In genomic region chr4:27318740-27319139, GRCh38 we compare ENCODE assay signal across 8 cellular contexts.
DNase-seq lines count a peak whose midpoint lies in the region; ATAC-seq and TF ChIP-seq lines count a peak whose summit lies in the region.

No MANE protein-coding gene starts in this region.

- H3K27ac ChIP-seq in breast epithelium (no peak overlapping the region), ascending aorta (no peak overlapping the region), liver (ENCODE audit: low read depth in 1 of 2, low read length in 2 of 2) (no peak overlapping the region)

- H3K4me1 ChIP-seq in breast epithelium (no peaks in the 10 kb centered on the region), ascending aorta (peaks cover 0 to 6% of the 10 kb centered on the region in 2 donors), liver (ENCODE audit: control insufficient read depth in 4 of 4, insufficient read depth in 4 of 4, low read length in 3 of 4) (no peaks in the 10 kb centered on the region)

- H3K9me3 ChIP-seq in breast epithelium = no peaks in the 10 kb centered on the region
- no peaks in the 10 kb centered on the region for H3K9me3 ChIP-seq in ascending aorta
- H3K9me3 ChIP-seq in liver (ENCODE audit: control insufficient read depth in 4 of 4, low read length in 3 of 4) = no peaks in the 10 kb centered on the region

- intact Hi-C loops in MCF 10A (cut with micrococcal nuclease) (loop anchor here (1.0 to 5.0 kb wide), 3 partner anchors 142 to 270 kb away; no protein-coding TSS in a partner anchor), breast epithelium (cut with DNase I; ENCODE audit: low total_unique reads) (no loop called here), ascending aorta (cut with DNase I) (loop anchor here (1.0 to 10.0 kb wide), 2 partner anchors 142 to 274 kb away; no protein-coding TSS in a partner anchor)

- H3K9me3 Mint-ChIP-seq in MCF 10A (ENCODE audit: unreplicated experiment) = no peaks in the 10 kb centered on the region

- H3K4me1 Mint-ChIP-seq in MCF 10A (ENCODE audit: insufficient read depth, unreplicated experiment) = no peaks in the 10 kb centered on the region

- WGBS in liver = 14% methylated on average over 6 of the region's 6 CpGs

- DNase-seq in MCF 10A (ENCODE audit: unreplicated experiment) (peak; percentile 40), breast epithelium (ENCODE audit: low spot score in 2 of 2) (no peak), LHCN-M2 (ENCODE audit: low read depth) (peak; percentile 44), ascending aorta (ENCODE audit: low spot score in 2 of 2) (peak in 1 of 2 donors; percentile 71)
- no peak for DNase-seq in central memory CD4-positive, alpha-beta T cell
- no peak for DNase-seq in NK-92 treated with Interleukin-12 subunit alpha and Interleukin-12 subunit beta, amount 100 ng/mL, for 24 hours (lab: John Stamatoyannopoulos, UW)

- POLR2A ChIA-PET in MCF 10A (lab: Yijun Ruan, JAX) = no interaction called here

- no TSS peak for BruUV-seq in MCF 10A (replicated peaks; lab: Mats Ljungman, UMichigan)

- TF ChIP-seq RAD21 in liver (IDR thresholded peaks at IDR 0.05) = peak; percentile 42 to 48

- H3K27ac Mint-ChIP-seq in MCF 10A (ENCODE audit: low read depth, unreplicated experiment) = no peak overlapping the region

- no peak for TF ChIP-seq POLR2A in breast epithelium (IDR thresholded peaks at IDR 0.05)

- H3K4me3 ChIP-seq in breast epithelium (no peak overlapping the region), ascending aorta (no peak overlapping the region), liver (ENCODE audit: low read depth in 1 of 3, low read length in 3 of 3) (no peak overlapping the region)

- ATAC-seq in HG02973 (IDR thresholded peaks at IDR 0.05; ENCODE audit: unreplicated experiment) = no peak

- H3K4me3 Mint-ChIP-seq in MCF 10A (ENCODE audit: unreplicated experiment) = no peak overlapping the region

- no peak overlapping the region for H3K9ac ChIP-seq in liver (ENCODE audit: low read depth in 1 of 2, low read length in 2 of 2)

- H3K27me3 Mint-ChIP-seq in MCF 10A (ENCODE audit: insufficient read depth, unreplicated experiment) = no peaks in the 10 kb centered on the region

- no peaks in the 10 kb centered on the region for H3K27me3 ChIP-seq in breast epithelium
- H3K27me3 ChIP-seq in ascending aorta = no peaks in the 10 kb centered on the region
- no peaks in the 10 kb centered on the region for H3K27me3 ChIP-seq in liver (ENCODE audit: control insufficient read depth in 4 of 4, insufficient read depth in 4 of 4, low read length in 3 of 4)

- peak; percentile 35 for TF ChIP-seq CTCF in MCF 10A (IDR thresholded peaks at IDR 0.05; ENCODE audit: unreplicated experiment)
- TF ChIP-seq CTCF in breast epithelium (IDR thresholded peaks at IDR 0.05) = no peak
- TF ChIP-seq CTCF in ascending aorta (IDR thresholded peaks at IDR 0.05) = peak; percentile 34 to 53 (median 42)
- TF ChIP-seq CTCF in liver (IDR thresholded peaks at IDR 0.05; ENCODE audit: low read depth, low read length, missing input control) = peak; percentile 20

- no peaks in the 10 kb centered on the region for H3K36me3 Mint-ChIP-seq in MCF 10A (ENCODE audit: insufficient read depth, unreplicated experiment)

- no peaks in the 10 kb centered on the region for H3K36me3 ChIP-seq in breast epithelium
- no peaks in the 10 kb centered on the region for H3K36me3 ChIP-seq in ascending aorta
- H3K36me3 ChIP-seq in liver (ENCODE audit: control insufficient read depth in 4 of 4, insufficient read depth in 3 of 4, low read depth in 1 of 4, low read length in 3 of 4) = no peaks in the 10 kb centered on the region

- CTCF ChIA-PET in MCF 10A (lab: Yijun Ruan, JAX) = interaction anchor here (0.6 to 1.1 kb wide), 2 partner anchors 174 to 333 kb away, joined by 3 read pairs; no protein-coding TSS in a partner anchor

TF ChIP-seq in liver, 16 proteins besides CTCF, POLR2A, EP300 and RAD21:
- TF ChIP-seq FOXA1 (IDR thresholded peaks at IDR 0.05) = no peak
- TF ChIP-seq ZBTB33 (IDR thresholded peaks at IDR 0.05) = no peak
- no peak for TF ChIP-seq FOXA2 (IDR thresholded peaks at IDR 0.05)
- no peak for TF ChIP-seq YY1 (IDR thresholded peaks at IDR 0.05)
- TF ChIP-seq RXRA (IDR thresholded peaks at IDR 0.05) = no peak
- TF ChIP-seq MAX (IDR thresholded peaks at IDR 0.05) = no peak
TF ChIP-seq in liver: peak in this region for 0.

Comparison
In these comparisons a context has a peak if more than half of its experiments do, and no peak if none do; other contexts are left out.
1. DNase-seq: peak in MCF 10A (single experiment) and LHCN-M2 (single experiment); none in breast epithelium (0 of 2), central memory CD4-positive, alpha-beta T cell (single experiment) and NK-92 treated with Interleukin-12 subunit alpha and Interleukin-12 subunit beta, amount 100 ng/mL, for 24 hours (single experiment).
2. CTCF ChIP-seq: peak in MCF 10A (single experiment), ascending aorta (3 of 3) and liver (single experiment); none in breast epithelium (0 of 3).